16 cellular contexts compared by ENCODE assay signal in the genomic region with DNA sequence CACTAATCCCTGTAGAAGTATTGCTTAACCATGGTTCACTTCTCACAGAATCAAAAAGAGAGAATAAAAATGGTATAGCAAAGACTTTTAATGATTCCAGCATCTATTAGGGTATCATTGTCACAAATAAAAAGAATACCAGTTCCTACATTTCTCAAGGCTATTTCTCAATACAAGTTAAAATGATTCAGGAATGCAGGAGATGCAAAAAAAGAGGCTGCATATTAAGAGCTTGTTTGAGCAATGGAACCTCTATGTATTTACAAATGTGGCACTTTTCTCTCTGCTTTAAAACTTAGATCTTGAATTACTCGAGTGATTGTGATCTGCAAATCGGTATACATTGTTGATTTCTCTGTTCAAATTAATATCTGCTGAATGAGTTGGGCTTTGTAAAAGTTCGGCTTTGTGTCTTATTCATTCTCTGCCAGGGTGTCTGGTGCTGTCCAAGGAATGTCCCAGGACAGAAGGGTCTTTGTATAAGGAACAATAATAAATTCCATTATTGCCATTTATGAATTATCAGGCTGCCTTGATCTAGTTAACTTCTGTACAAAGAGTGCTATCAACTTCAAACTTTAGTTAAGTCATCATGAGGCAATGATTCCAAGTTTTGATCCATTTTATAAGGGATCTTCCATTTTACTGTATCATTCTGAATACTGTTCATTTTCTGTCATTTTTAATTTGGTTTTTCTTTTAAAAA.
"Had no signal": no experiment of that assay in that cellular context is flagged by ENCODE, and none has a peak within 500 bp of the region (broad histone marks: within the 10 kb centered on the region; RNA-seq: fewer than 3 reads in every experiment).

No MANE protein-coding gene starts in this region.

- H3K27ac Mint-ChIP-seq: activated naive CD4-positive, alpha-beta T cell treated with anti-CD3 and anti-CD28 coated beads, Interleukin-2, amount 50 U/mL, for 72 hours; activated T-cell treated with anti-CD3 and anti-CD28 coated beads, Interleukin-2, amount 50 U/mL, for 72 hours; immature natural killer cell; natural killer cell treated with Interleukin-12 subunit alpha and Interleukin-12 subunit beta and Interleukin-15 and Interleukin-18, amount 100 ng/mL, for 72 hours; stimulated activated memory B cell treated with anti-CD40 and anti-IgM and Interleukin-4, amounts not matched to agents 10 μg/mL and 1 μg/mL and 100 μg/mL, for 72 hours; type B pancreatic cell had no signal

- H3K36me3 ChIP-seq: spleen, WERI-Rb-1 had no signal

- H3K4me3 Mint-ChIP-seq: activated T-cell treated with anti-CD3 and anti-CD28 coated beads, Interleukin-2, amount 50 U/mL, for 72 hours; immature natural killer cell; natural killer cell treated with Interleukin-12 subunit alpha and Interleukin-12 subunit beta and Interleukin-15 and Interleukin-18, amount 100 ng/mL, for 72 hours; stimulated activated memory B cell treated with anti-CD40 and anti-IgM and Interleukin-4, amounts not matched to agents 10 μg/mL and 1 μg/mL and 100 μg/mL, for 72 hours; type B pancreatic cell had no signal

- H3K27me3 Mint-ChIP-seq: natural killer cell treated with Interleukin-12 subunit alpha and Interleukin-12 subunit beta and Interleukin-15 and Interleukin-18, amount 100 ng/mL, for 72 hours; stimulated activated memory B cell treated with anti-CD40 and anti-IgM and Interleukin-4, amounts not matched to agents 10 μg/mL and 1 μg/mL and 100 μg/mL, for 72 hours; type B pancreatic cell had no signal

- H3K27ac ChIP-seq: epithelial cell of prostate, spleen, testis, WERI-Rb-1 had no signal

- H3K9me3 Mint-ChIP-seq: activated naive CD4-positive, alpha-beta T cell treated with anti-CD3 and anti-CD28 coated beads, Interleukin-2, amount 50 U/mL, for 72 hours; activated T-cell treated with anti-CD3 and anti-CD28 coated beads, Interleukin-2, amount 50 U/mL, for 72 hours; stimulated activated memory B cell treated with anti-CD40 and anti-IgM and Interleukin-4, amounts not matched to agents 10 μg/mL and 1 μg/mL and 100 μg/mL, for 72 hours; type B pancreatic cell had no signal

- H3K27me3 ChIP-seq: spleen, testis had no signal

- H3K36me3 Mint-ChIP-seq: activated naive CD4-positive, alpha-beta T cell treated with anti-CD3 and anti-CD28 coated beads, Interleukin-2, amount 50 U/mL, for 72 hours; immature natural killer cell; natural killer cell treated with Interleukin-12 subunit alpha and Interleukin-12 subunit beta and Interleukin-15 and Interleukin-18, amount 100 ng/mL, for 72 hours; stimulated activated memory B cell treated with anti-CD40 and anti-IgM and Interleukin-4, amounts not matched to agents 10 μg/mL and 1 μg/mL and 100 μg/mL, for 72 hours; type B pancreatic cell had no signal

- DNase-seq: activated CD4-positive, alpha-beta T cell treated with anti-CD3 and anti-CD28 coated beads for 1 hour; activated CD4-positive, alpha-beta T cell treated with anti-CD3 and anti-CD28 coated beads, Interleukin-2, amount 50 U/mL, for 4 hours; activated effector memory CD4-positive, alpha-beta T cell treated with anti-CD3 and anti-CD28 coated beads, Interleukin-2, amount 50 U/mL, for 16 hours; activated T-cell treated with anti-CD3 and anti-CD28 coated beads, Interleukin-2, amount 50 U/mL, for 72 hours; amniotic stem cell; immature natural killer cell; nucleus accumbens; spleen; stimulated activated CD4-positive, alpha-beta T cell treated with anti-CD3 and anti-CD28 coated beads, Interleukin-4, amount 100 ng/mL, for 4 hours; testis; WERI-Rb-1 had no signal

- H3K9me3 ChIP-seq: spleen, testis had no signal

- ATAC-seq: activated naive CD4-positive, alpha-beta T cell treated with anti-CD3 and anti-CD28 coated beads, Interleukin-2, amount 50 U/mL, for 72 hours; activated T-cell treated with anti-CD3 and anti-CD28 coated beads, Interleukin-2, amount 50 U/mL, for 72 hours; natural killer cell treated with Interleukin-12 subunit alpha and Interleukin-12 subunit beta and Interleukin-15 and Interleukin-18, amount 100 ng/mL, for 72 hours; stimulated activated memory B cell treated with anti-CD40 and anti-IgM and Interleukin-4, amounts not matched to agents 10 μg/mL and 1 μg/mL and 100 μg/mL, for 72 hours had no signal

- H3K4me3 ChIP-seq: spleen, testis had no signal

- H3K4me1 Mint-ChIP-seq: immature natural killer cell had no signal
